In genomic region chr9:84258371-84258770, GRCh38 we compare ENCODE assay signal across 16 cellular contexts.
"Had no signal": no experiment of that assay in that cellular context is flagged by ENCODE, and none has a peak within 500 bp of the region (broad histone marks: within the 10 kb centered on the region; RNA-seq: fewer than 3 reads in every experiment).

No MANE protein-coding gene starts in this region.

- DNase-seq: effector memory CD8-positive, alpha-beta T cell; islet precursor cell; left ventricle myocardium inferior; naive thymus-derived CD4-positive, alpha-beta T cell; posterior cingulate gyrus; stimulated activated CD4-positive, alpha-beta T cell treated with anti-CD3 and anti-CD28 coated beads, Interleukin-2, amount 100 ng/mL, for 48 hours; stimulated activated naive CD4-positive, alpha-beta T cell treated with Interleukin-2 at 50 U/mL for 16 hours; uterus had no signal

- H3K36me3 ChIP-seq: esophagus muscularis mucosa, gastrocnemius medialis, left ventricle myocardium inferior, right atrium auricular region, thyroid gland, uterus had no signal

- H3K4me1 ChIP-seq: gastrocnemius medialis, right atrium auricular region, uterus had no signal

- H3K9me3 ChIP-seq: esophagus muscularis mucosa, gastrocnemius medialis, left ventricle myocardium inferior, right atrium auricular region, thyroid gland, uterus had no signal

- H3K27me3 ChIP-seq: gastrocnemius medialis, right atrium auricular region, thyroid gland, uterus had no signal

- H3K27ac ChIP-seq: epithelial cell of prostate, esophagus muscularis mucosa, gastrocnemius medialis, left ventricle myocardium inferior, right atrium auricular region, thyroid gland, uterus had no signal

- H3K4me3 ChIP-seq: esophagus muscularis mucosa, gastrocnemius medialis, left ventricle myocardium inferior, lung, right atrium auricular region, smooth muscle cell, thyroid gland, uterus had no signal

- FAIRE-seq: colon had no signal

- H3K4me2 ChIP-seq: smooth muscle cell had no signal
